ENCODE assay signal across 8 cellular contexts in the genomic region with DNA sequence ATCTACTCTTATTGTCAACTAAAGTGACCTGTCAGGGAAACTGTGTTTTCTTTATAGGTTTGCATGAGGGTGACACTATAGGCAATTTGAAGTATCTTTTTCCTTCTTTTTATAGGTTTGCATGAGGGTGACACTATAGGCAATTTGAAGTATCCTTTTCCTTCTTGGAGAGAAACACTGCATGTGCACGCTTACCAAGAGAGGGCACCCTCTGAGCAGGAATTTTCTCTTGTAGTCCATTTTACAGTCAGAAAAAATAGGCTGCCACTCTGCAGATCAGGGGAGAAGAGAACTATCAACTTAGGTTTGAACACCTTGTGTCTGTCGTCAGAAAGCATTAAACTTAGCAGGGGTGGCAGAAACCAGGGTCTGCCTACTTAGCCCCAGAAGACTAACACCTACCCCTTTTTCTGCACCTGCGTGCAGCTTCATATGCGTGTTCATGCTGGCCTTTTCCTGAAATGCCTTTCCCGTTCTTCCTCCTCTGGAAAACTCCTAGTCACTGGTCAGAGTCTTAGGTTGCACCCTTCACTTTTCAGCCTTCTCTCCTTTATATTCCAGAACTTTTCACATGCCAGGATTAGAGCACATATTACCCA. TPM values are rescaled to one million over a fixed set of nuclear protein-coding genes. Genes with fewer than 3 reads are reported as not detected.
DNase-seq lines count a peak whose midpoint lies in the region; ATAC-seq and TF ChIP-seq lines count a peak whose summit lies in the region.

No MANE protein-coding gene starts in this region.

- peaks cover 15% of the 10 kb centered on the region for H3K4me1 Mint-ChIP-seq in activated T-helper 2 cell treated with anti-CD3 and anti-CD28 coated beads, Interferon-gamma antibody, Interleukin-2, Interleukin-4, amounts not matched to agents 10 μg/mL and 5 μg/mL and 100 μg/mL, durations not matched to agents 14 hours and 24 hours and 36 hours (ENCODE audit: low read depth)

- DNase-seq in DMS53 treated with DMSO at 0.1 percent for 48 hours (lab: John Stamatoyannopoulos, UW; ENCODE audit: unreplicated experiment): peak; percentile 43
- peak; percentile 28 for DNase-seq in HuH-7.5 (ENCODE audit: low spot score)
- no peak for DNase-seq in RWPE2 (ENCODE audit: low spot score)
- DNase-seq in fibroblast of the conjunctiva (ENCODE audit: low read depth): peak; percentile 67
- no peak for DNase-seq in LoVo (ENCODE audit: low spot score)
- DNase-seq in activated T-helper 2 cell treated with anti-CD3 and anti-CD28 coated beads, Interferon-gamma antibody, Interleukin-2, Interleukin-4, amounts not matched to agents 10 μg/mL and 5 μg/mL and 100 μg/mL, durations not matched to agents 14 hours and 24 hours and 36 hours (ENCODE audit: low spot score): no peak

- no peaks in the 10 kb centered on the region for H3K79me2 ChIP-seq in parathyroid adenoma

- no peak overlapping the region for H3K4me3 Mint-ChIP-seq in activated T-helper 2 cell treated with anti-CD3 and anti-CD28 coated beads, Interferon-gamma antibody, Interleukin-2, Interleukin-4, amounts not matched to agents 10 μg/mL and 5 μg/mL and 100 μg/mL, durations not matched to agents 14 hours and 24 hours and 36 hours (ENCODE audit: low read depth)

- no peak for ATAC-seq in RWPE2 (ENCODE audit: low read depth)
- no peak for ATAC-seq in GM21723 (IDR thresholded peaks at IDR 0.05; ENCODE audit: unreplicated experiment)

- no peaks in the 10 kb centered on the region for H3K36me3 Mint-ChIP-seq in activated T-helper 2 cell treated with anti-CD3 and anti-CD28 coated beads, Interferon-gamma antibody, Interleukin-2, Interleukin-4, amounts not matched to agents 10 μg/mL and 5 μg/mL and 100 μg/mL, durations not matched to agents 14 hours and 24 hours and 36 hours (ENCODE audit: low read depth)

- H3K27ac ChIP-seq in RWPE2 (ENCODE audit: poor library complexity, severe bottlenecking): no peak overlapping the region
- H3K27ac ChIP-seq in parathyroid adenoma: no peak overlapping the region

- no peak overlapping the region for H3K27ac Mint-ChIP-seq in activated T-helper 2 cell treated with anti-CD3 and anti-CD28 coated beads, Interferon-gamma antibody, Interleukin-2, Interleukin-4, amounts not matched to agents 10 μg/mL and 5 μg/mL and 100 μg/mL, durations not matched to agents 14 hours and 24 hours and 36 hours

- no peak overlapping the region for H3K9ac ChIP-seq in parathyroid adenoma

- H3K27me3 Mint-ChIP-seq in activated T-helper 2 cell treated with anti-CD3 and anti-CD28 coated beads, Interferon-gamma antibody, Interleukin-2, Interleukin-4, amounts not matched to agents 10 μg/mL and 5 μg/mL and 100 μg/mL, durations not matched to agents 14 hours and 24 hours and 36 hours (ENCODE audit: low read depth): peaks cover 16% of the 10 kb centered on the region

- TF ChIP-seq CTCF in RWPE2 (IDR thresholded peaks at IDR 0.05; ENCODE audit: poor library complexity, severe bottlenecking) (peak; percentile 65), parathyroid adenoma (IDR thresholded peaks at IDR 0.05) (peak; percentile 15)

- no peaks in the 10 kb centered on the region for H3K27me3 ChIP-seq in RWPE2 (ENCODE audit: insufficient read depth, poor library complexity, severe bottlenecking)
- no peaks in the 10 kb centered on the region for H3K27me3 ChIP-seq in parathyroid adenoma (ENCODE audit: control insufficient read depth, insufficient read depth, low read length)

- H3K4me3 ChIP-seq in RWPE2 (ENCODE audit: severe bottlenecking) (no peak overlapping the region), parathyroid adenoma (ENCODE audit: low read depth, low read length) (no peak overlapping the region)

- H3K9me3 Mint-ChIP-seq in activated T-helper 2 cell treated with anti-CD3 and anti-CD28 coated beads, Interferon-gamma antibody, Interleukin-2, Interleukin-4, amounts not matched to agents 10 μg/mL and 5 μg/mL and 100 μg/mL, durations not matched to agents 14 hours and 24 hours and 36 hours: no peaks in the 10 kb centered on the region

- H3K4me1 ChIP-seq in RWPE2 (ENCODE audit: insufficient read depth, poor library complexity, severe bottlenecking) (no peaks in the 10 kb centered on the region), parathyroid adenoma (no peaks in the 10 kb centered on the region)

- intact Hi-C loops in activated T-helper 2 cell treated with anti-CD3 and anti-CD28 coated beads, Interferon-gamma antibody, Interleukin-2, Interleukin-4, amounts not matched to agents 10 μg/mL and 5 μg/mL and 100 μg/mL, durations not matched to agents 14 hours and 24 hours and 36 hours (cut with micrococcal nuclease): loop anchor here (2.0 to 10.0 kb wide), 4 partner anchors 47 to 205 kb away; no protein-coding TSS in a partner anchor

- H3K4me2 ChIP-seq in parathyroid adenoma (ENCODE audit: low read length): no peak overlapping the region

- no peak overlapping the region for H2AFZ ChIP-seq in parathyroid adenoma

- H3K36me3 ChIP-seq in RWPE2 (ENCODE audit: low read depth) (no peaks in the 10 kb centered on the region), parathyroid adenoma (ENCODE audit: control insufficient read depth, insufficient read depth, low read length) (no peaks in the 10 kb centered on the region)

- no peaks in the 10 kb centered on the region for H3K9me3 ChIP-seq in RWPE2 (ENCODE audit: severe bottlenecking)
- no peaks in the 10 kb centered on the region for H3K9me3 ChIP-seq in parathyroid adenoma (ENCODE audit: control insufficient read depth, low read length)

RNA-seq across cellular contexts. Expression of a gene that starts 16.4 kb away (rescaled TPM):
- total RNA-seq in activated T-helper 2 cell treated with anti-CD3 and anti-CD28 coated beads, Interferon-gamma antibody, Interleukin-2, Interleukin-4, amounts not matched to agents 10 μg/mL and 5 μg/mL and 100 μg/mL, durations not matched to agents 14 hours and 24 hours and 36 hours: not detected in 2 replicates

Comparison
In these comparisons a context has a peak if more than half of its experiments do, and no peak if none do; other contexts are left out.
1. DNase-seq: peak in DMS53 treated with DMSO at 0.1 percent for 48 hours (single experiment), HuH-7.5 (single experiment) and fibroblast of the conjunctiva (single experiment); none in RWPE2 (single experiment), LoVo (single experiment) and activated T-helper 2 cell treated with anti-CD3 and anti-CD28 coated beads, Interferon-gamma antibody, Interleukin-2, Interleukin-4, amounts not matched to agents 10 μg/mL and 5 μg/mL and 100 μg/mL, durations not matched to agents 14 hours and 24 hours and 36 hours (single experiment).